Comparison of ENCODE assay signal across 24 cellular contexts in genomic region chr18:74977041-74977440, GRCh38.
"Had no signal": no experiment of that assay in that cellular context is flagged by ENCODE, and none has a peak within 500 bp of the region (broad histone marks: within the 10 kb centered on the region; RNA-seq: fewer than 3 reads in every experiment).

No MANE protein-coding gene starts in this region.

- H3K36me3 Mint-ChIP-seq: mesothelial cell of epicardium, natural killer cell had no signal

- H3K4me1 ChIP-seq: testis, upper lobe of right lung had no signal

- H3K27ac Mint-ChIP-seq: mesothelial cell of epicardium; naive B cell; natural killer cell; progenitor cell of endocrine pancreas; stimulated activated naive B cell treated with anti-CD40 and anti-IgM and Interleukin-4, amounts not matched to agents 10 μg/mL and 1 μg/mL and 100 μg/mL, for 72 hours had no signal

- H3K9me3 ChIP-seq: left ventricle myocardium inferior, ovary, stomach, testis, thyroid gland, transverse colon, upper lobe of right lung had no signal

- H3K27me3 Mint-ChIP-seq: naive B cell; progenitor cell of endocrine pancreas; stimulated activated naive B cell treated with anti-CD40 and anti-IgM and Interleukin-4, amounts not matched to agents 10 μg/mL and 1 μg/mL and 100 μg/mL, for 72 hours had no signal

- ATAC-seq: natural killer cell; right cardiac atrium; sciatic nerve; stimulated activated naive B cell treated with anti-CD40 and anti-IgM and Interleukin-4, amounts not matched to agents 10 μg/mL and 1 μg/mL and 100 μg/mL, for 72 hours; stimulated activated naive CD8-positive, alpha-beta T cell treated with anti-CD3 and anti-CD28 coated beads, Interleukin-15, Interleukin-2, amounts not matched to agents 100 U/mL and 50 U/mL, for 24 hours; upper lobe of right lung had no signal

- H3K9me3 Mint-ChIP-seq: mesothelial cell of epicardium; naive B cell; natural killer cell; stimulated activated naive B cell treated with anti-CD40 and anti-IgM and Interleukin-4, amounts not matched to agents 10 μg/mL and 1 μg/mL and 100 μg/mL, for 72 hours had no signal

- H3K4me3 Mint-ChIP-seq: mesothelial cell of epicardium; naive B cell; natural killer cell; stimulated activated naive B cell treated with anti-CD40 and anti-IgM and Interleukin-4, amounts not matched to agents 10 μg/mL and 1 μg/mL and 100 μg/mL, for 72 hours had no signal

- H3K27ac ChIP-seq: left ventricle myocardium inferior, ovary, skin epidermis, stomach, testis, thyroid gland, upper lobe of right lung had no signal

- DNase-seq: hippocampal formation; islet precursor cell; left ventricle myocardium inferior; mesendoderm; naive B cell; natural killer cell; ovary; right cardiac atrium; stimulated activated CD4-positive, alpha-beta T cell treated with anti-CD3 and anti-CD28 coated beads, Interleukin-12 subunit alpha, Interleukin-12 subunit beta, amount 100 ng/mL, for 4 hours; stimulated activated CD4-positive, alpha-beta T cell treated with anti-CD3 and anti-CD28 coated beads, Interleukin-15, amount 100 ng/mL, for 24 hours; stimulated activated CD4-positive, alpha-beta T cell treated with anti-CD3 and anti-CD28 coated beads, Interleukin-2, amount 100 ng/mL, for 24 hours; stimulated activated CD4-positive, alpha-beta T cell treated with anti-CD3 and anti-CD28 coated beads, Interleukin-4, amount 100 ng/mL, for 1 hour; stimulated activated naive B cell treated with anti-CD40 and anti-IgM and Interleukin-4, amounts not matched to agents 10 μg/mL and 1 μg/mL and 100 μg/mL, for 72 hours; stimulated activated naive CD8-positive, alpha-beta T cell treated with anti-CD3 and anti-CD28 coated beads, Interleukin-15, Interleukin-2, amounts not matched to agents 100 U/mL and 50 U/mL, for 24 hours; stomach; testis; transverse colon; upper lobe of right lung had no signal

- H3K4me3 ChIP-seq: left ventricle myocardium inferior, lung, ovary, skin epidermis, stomach, testis, thyroid gland, transverse colon, upper lobe of right lung had no signal

- H3K27me3 ChIP-seq: ovary, stomach, testis, thyroid gland, transverse colon, upper lobe of right lung had no signal

- H3K36me3 ChIP-seq: left ventricle myocardium inferior, ovary, thyroid gland, transverse colon, upper lobe of right lung had no signal
